ENCODE assay signal across 31 cellular contexts in genomic region chr6:100721256-100721655, GRCh38.
"Had no signal": no experiment of that assay in that cellular context is flagged by ENCODE, and none has a peak within 500 bp of the region (broad histone marks: within the 10 kb centered on the region; RNA-seq: fewer than 3 reads in every experiment).

No MANE protein-coding gene starts in this region.

- H3K27me3 Mint-ChIP-seq: activated CD4-positive, alpha-beta memory T cell treated with anti-CD3 and anti-CD28 coated beads for 36 hours; activated CD4-positive, alpha-beta T cell treated with anti-CD3 and anti-CD28 coated beads, Interleukin-2, amount 10 ng/mL, durations not matched to agents 24 days and 14 days; activated naive CD8-positive, alpha-beta T cell treated with anti-CD3 and anti-CD28 coated beads for 36 hours; dendritic cell treated with granulocyte-macrophage colony-stimulating factor and Interleukin-4, amounts not matched to agents 40 ng/mL and 50 ng/mL, for 4 days; stimulated activated memory B cell treated with anti-CD40 and anti-IgM and Interleukin-4, amounts not matched to agents 10 μg/mL and 1 μg/mL and 100 μg/mL, for 72 hours; stimulated activated naive CD8-positive, alpha-beta T cell treated with anti-CD3 and anti-CD28 coated beads, Interleukin-15, amount 100 ng/mL, for 72 hours had no signal

- ATAC-seq: foreskin keratinocyte; heart left ventricle; lower lobe of right lung; sciatic nerve; stimulated activated memory B cell treated with anti-CD40 and anti-IgM and Interleukin-4, amounts not matched to agents 10 μg/mL and 1 μg/mL and 100 μg/mL, for 72 hours; stimulated activated naive CD8-positive, alpha-beta T cell treated with anti-CD3 and anti-CD28 coated beads, Interleukin-15, amount 100 ng/mL, for 72 hours had no signal

- H3K9me3 Mint-ChIP-seq: activated CD4-positive, alpha-beta memory T cell treated with anti-CD3 and anti-CD28 coated beads for 36 hours; activated CD4-positive, alpha-beta T cell treated with anti-CD3 and anti-CD28 coated beads, Interleukin-2, amount 10 ng/mL, durations not matched to agents 24 days and 14 days; activated T-helper 1 cell treated with anti-CD3 and anti-CD28 coated beads, Interleukin-12 subunit alpha, Interleukin-12 subunit beta, Interleukin-2, Interleukin-4 antibody, amounts not matched to agents 30 ng/mL and 10 ng/mL and 1 ng/mL, durations not matched to agents 14 hours and 24 hours and 36 hours; dendritic cell treated with granulocyte-macrophage colony-stimulating factor and Interleukin-4, amounts not matched to agents 40 ng/mL and 50 ng/mL, for 4 days; nephron; stimulated activated naive CD8-positive, alpha-beta T cell treated with anti-CD3 and anti-CD28 coated beads, Interleukin-15, amount 100 ng/mL, for 72 hours had no signal

- H3K27ac Mint-ChIP-seq: activated CD4-positive, alpha-beta memory T cell treated with anti-CD3 and anti-CD28 coated beads for 36 hours; activated CD4-positive, alpha-beta T cell treated with anti-CD3 and anti-CD28 coated beads, Interleukin-2, amount 10 ng/mL, durations not matched to agents 24 days and 14 days; activated naive CD4-positive, alpha-beta T cell treated with anti-CD3 and anti-CD28 coated beads for 36 hours; activated naive CD8-positive, alpha-beta T cell treated with anti-CD3 and anti-CD28 coated beads for 36 hours; activated T-helper 1 cell treated with anti-CD3 and anti-CD28 coated beads, Interleukin-12 subunit alpha, Interleukin-12 subunit beta, Interleukin-2, Interleukin-4 antibody, amounts not matched to agents 30 ng/mL and 10 ng/mL and 1 ng/mL, durations not matched to agents 14 hours and 24 hours and 36 hours; dendritic cell treated with granulocyte-macrophage colony-stimulating factor and Interleukin-4, amounts not matched to agents 40 ng/mL and 50 ng/mL, for 4 days; nephron; stimulated activated memory B cell treated with anti-CD40 and anti-IgM and Interleukin-4, amounts not matched to agents 10 μg/mL and 1 μg/mL and 100 μg/mL, for 72 hours; stimulated activated naive CD8-positive, alpha-beta T cell treated with anti-CD3 and anti-CD28 coated beads, Interleukin-15, amount 100 ng/mL, for 72 hours had no signal

- H3K4me3 ChIP-seq: esophagus squamous epithelium, lower lobe of right lung, smooth muscle cell, upper lobe of left lung, vagina had no signal

- H3K4me1 Mint-ChIP-seq: nephron had no signal

- DNase-seq: activated CD4-positive, alpha-beta memory T cell treated with anti-CD3 and anti-CD28 coated beads for 36 hours; activated CD4-positive, alpha-beta T cell treated with anti-CD3 and anti-CD28 coated beads, Interleukin-2, amount 10 ng/mL, durations not matched to agents 24 days and 14 days; activated CD4-positive, CD25-positive, alpha-beta regulatory T cell treated with anti-CD3 and anti-CD28 coated beads, Interleukin-2, amount 50 U/mL, for 72 hours; activated CD8-positive, alpha-beta memory T cell treated with anti-CD3 and anti-CD28 coated beads, Interleukin-2, amount 50 U/mL, for 4 hours; activated effector memory CD4-positive, alpha-beta T cell treated with anti-CD3 and anti-CD28 coated beads, Interleukin-2, amount 50 U/mL, for 16 hours; activated naive CD4-positive, alpha-beta T cell treated with anti-CD3 and anti-CD28 coated beads for 36 hours; activated naive CD8-positive, alpha-beta T cell treated with anti-CD3 and anti-CD28 coated beads for 36 hours; activated T-cell treated with anti-CD3 and anti-CD28 coated beads, Interleukin-2, amount 50 U/mL, for 1 hour; amniotic stem cell; brain microvascular endothelial cell; esophagus squamous epithelium; foreskin keratinocyte; heart left ventricle; kidney glomerular epithelial cell; lower lobe of right lung; mesendoderm; retina; stimulated activated CD4-positive, alpha-beta T cell treated with anti-CD3 and anti-CD28 coated beads, Interleukin-1b, Interleukin-23, amount 100 ng/mL, for 48 hours; stimulated activated CD4-positive, alpha-beta T cell treated with anti-CD3 and anti-CD28 coated beads, Interleukin-4, amount 100 ng/mL, for 4 hours; stimulated activated CD8-positive, alpha-beta memory T cell treated with anti-CD3 and anti-CD28 coated beads, Interleukin-4, amount 100 ng/mL, for 48 hours; stimulated activated naive CD8-positive, alpha-beta T cell treated with anti-CD3 and anti-CD28 coated beads, Interleukin-15, amount 100 ng/mL, for 72 hours; substantia nigra; T-helper 2 cell; upper lobe of left lung had no signal

- H3K4me3 Mint-ChIP-seq: activated CD4-positive, alpha-beta memory T cell treated with anti-CD3 and anti-CD28 coated beads for 36 hours; activated CD4-positive, alpha-beta T cell treated with anti-CD3 and anti-CD28 coated beads, Interleukin-2, amount 10 ng/mL, durations not matched to agents 24 days and 14 days; activated naive CD4-positive, alpha-beta T cell treated with anti-CD3 and anti-CD28 coated beads for 36 hours; activated naive CD8-positive, alpha-beta T cell treated with anti-CD3 and anti-CD28 coated beads for 36 hours; activated T-helper 1 cell treated with anti-CD3 and anti-CD28 coated beads, Interleukin-12 subunit alpha, Interleukin-12 subunit beta, Interleukin-2, Interleukin-4 antibody, amounts not matched to agents 30 ng/mL and 10 ng/mL and 1 ng/mL, durations not matched to agents 14 hours and 24 hours and 36 hours; dendritic cell treated with granulocyte-macrophage colony-stimulating factor and Interleukin-4, amounts not matched to agents 40 ng/mL and 50 ng/mL, for 4 days; nephron; stimulated activated memory B cell treated with anti-CD40 and anti-IgM and Interleukin-4, amounts not matched to agents 10 μg/mL and 1 μg/mL and 100 μg/mL, for 72 hours; stimulated activated naive CD8-positive, alpha-beta T cell treated with anti-CD3 and anti-CD28 coated beads, Interleukin-15, amount 100 ng/mL, for 72 hours had no signal
